Comparison of ENCODE assay signal across 15 cellular contexts in the genomic region with DNA sequence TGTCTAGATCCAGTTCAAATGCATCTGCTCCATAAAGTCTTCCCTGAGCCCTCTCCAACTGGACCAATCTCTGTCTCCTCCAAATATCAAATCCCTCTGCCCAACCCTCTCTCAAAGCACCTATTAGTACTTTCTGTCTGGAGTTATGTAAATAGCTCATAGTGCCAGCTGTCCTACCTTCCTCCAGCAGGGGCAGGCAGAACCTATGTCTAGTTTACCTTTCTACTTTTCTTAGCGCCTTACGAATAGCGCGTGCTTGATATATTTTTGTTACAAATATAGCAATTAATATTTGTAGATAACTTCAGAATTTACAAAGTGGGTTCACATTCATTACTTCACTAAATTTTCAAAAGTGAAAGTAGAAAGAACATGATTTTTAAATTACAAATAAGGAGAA. TPM values are rescaled to one million over a fixed set of nuclear protein-coding genes. Genes with fewer than 3 reads are reported as not detected.
A peak's percentile ranks its signal among the peaks of the same experiment; 100 is the strongest.
DNase-seq lines count a peak whose midpoint lies in the region; ATAC-seq and TF ChIP-seq lines count a peak whose summit lies in the region.
"Had no signal": no experiment of that assay in that cellular context is flagged by ENCODE, and none has a peak within 500 bp of the region (broad histone marks: within the 10 kb centered on the region; RNA-seq: fewer than 3 reads in every experiment).

No MANE protein-coding gene starts in this region.

- H2AFZ ChIP-seq in SK-N-SH (ENCODE audit: low read depth) = no peak overlapping the region

- H3K4me1 Mint-ChIP-seq in natural killer cell treated with Interleukin-12 subunit alpha and Interleukin-12 subunit beta and Interleukin-15 and Interleukin-18, amount 100 ng/mL, for 72 hours (ENCODE audit: low read depth in 2 of 2) = peaks cover 0 to 12% of the 10 kb centered on the region in 2 donors
- H3K4me1 Mint-ChIP-seq: naive B cell had no signal

- H3K36me3 Mint-ChIP-seq in natural killer cell treated with Interleukin-12 subunit alpha and Interleukin-12 subunit beta and Interleukin-15 and Interleukin-18, amount 100 ng/mL, for 72 hours = no peaks in the 10 kb centered on the region
- H3K36me3 Mint-ChIP-seq: naive B cell had no signal

- peak overlapping the region; percentile 9 to 61 for H3K27ac ChIP-seq in right atrium auricular region
- H3K27ac ChIP-seq in SK-N-SH (ENCODE audit: low read depth in 2 of 2, low read length in 1 of 2) = peak overlapping the region; percentile 77 to 99; a peak in 3 of 4 replicates
- H3K27ac ChIP-seq in foreskin keratinocyte = peak overlapping the region; percentile 85
- H3K27ac ChIP-seq in uterus = peak overlapping the region; percentile 62 to 72

- H3K9ac ChIP-seq in SK-N-SH = peak overlapping the region; percentile 74

- H3K27me3 Mint-ChIP-seq in natural killer cell treated with Interleukin-12 subunit alpha and Interleukin-12 subunit beta and Interleukin-15 and Interleukin-18, amount 100 ng/mL, for 72 hours = no peaks in the 10 kb centered on the region

- no peak for TF ChIP-seq POLR2A in uterus (IDR thresholded peaks at IDR 0.05)

- 95% methylated on average over 4 of the region's 4 CpGs for WGBS in SK-N-SH (ENCODE audit: low lambda C conversion rate)

- POLR2A ChIA-PET in SK-N-SH (lab: Yijun Ruan, JAX) = no interaction called here

- no peaks in the 10 kb centered on the region for H4K20me1 ChIP-seq in SK-N-SH (ENCODE audit: insufficient read depth)

- H3K27ac Mint-ChIP-seq in natural killer cell treated with Interleukin-12 subunit alpha and Interleukin-12 subunit beta and Interleukin-15 and Interleukin-18, amount 100 ng/mL, for 72 hours = no peak overlapping the region
- H3K27ac Mint-ChIP-seq: CD4-positive, CD25-positive, alpha-beta regulatory T cell; naive B cell had no signal

- no peak overlapping the region for H3K4me3 Mint-ChIP-seq in natural killer cell treated with Interleukin-12 subunit alpha and Interleukin-12 subunit beta and Interleukin-15 and Interleukin-18, amount 100 ng/mL, for 72 hours
- H3K4me3 Mint-ChIP-seq: CD4-positive, CD25-positive, alpha-beta regulatory T cell; naive B cell had no signal

- DNase-seq in right atrium auricular region (ENCODE audit: low spot score) (no peak), cardiac septum (ENCODE audit: low spot score) (no peak), SK-N-SH (no peak), foreskin keratinocyte (no peak), uterus (no peak), NOMO-1 treated with DMSO at 0.1 percent for 48 hours (lab: John Stamatoyannopoulos, UW; ENCODE audit: unreplicated experiment) (no peak)
- no peak for DNase-seq in natural killer cell treated with Interleukin-12 subunit alpha and Interleukin-12 subunit beta and Interleukin-15 and Interleukin-18, amount 100 ng/mL, for 72 hours (ENCODE audit: low spot score)
- DNase-seq: activated CD4-positive, alpha-beta T cell treated with anti-CD3 and anti-CD28 coated beads for 4 hours; activated naive CD4-positive, alpha-beta T cell; cortex of kidney; naive B cell; NCI-H1694 treated with DMSO at 0.1 percent for 48 hours; SJCRH30 had no signal

- no peaks in the 10 kb centered on the region for H3K9me2 ChIP-seq in SK-N-SH

- peak overlapping the region; percentile 59; the same call in 1 of the 2 replicates for H3K4me2 ChIP-seq in SK-N-SH

- no peaks in the 10 kb centered on the region for H3K36me3 ChIP-seq in right atrium auricular region
- no peaks in the 10 kb centered on the region for H3K36me3 ChIP-seq in SK-N-SH (replicated peaks in 1 of 2; ENCODE audit: control insufficient read depth in 1 of 2, insufficient read depth in 2 of 2, low read length in 1 of 2)
- H3K36me3 ChIP-seq in uterus = no peaks in the 10 kb centered on the region
- H3K36me3 ChIP-seq: SJCRH30 had no signal

- H3K79me2 ChIP-seq in SK-N-SH (ENCODE audit: insufficient read depth) = no peaks in the 10 kb centered on the region

- no peak for TF ChIP-seq EP300 in SK-N-SH (IDR thresholded peaks at IDR 0.05; ENCODE audit: borderline replicate concordance in 1 of 2, low read depth in 1 of 2, low read length in 1 of 2)

- CTCF ChIA-PET in SK-N-SH (lab: Yijun Ruan, JAX) = interaction anchor here (0.9 to 4.9 kb wide), 3 partner anchors 12 to 73 kb away, joined by 3 to 26 read pairs (median 3); no protein-coding TSS in a partner anchor

- H3K4me1 ChIP-seq in right atrium auricular region (peaks cover 0 to 5% of the 10 kb centered on the region in 2 donors), SK-N-SH (ENCODE audit: control insufficient read depth in 1 of 2, insufficient read depth in 2 of 2, low read depth in 1 of 2, low read length in 1 of 2) (peaks cover 0 to 36% of the 10 kb centered on the region in 2 experiments; a peak in 3 of 4 replicates), foreskin keratinocyte (peaks cover 64% of the 10 kb centered on the region), uterus (peaks cover 0 to 10% of the 10 kb centered on the region in 2 donors)

- H3K9me3 Mint-ChIP-seq in natural killer cell treated with Interleukin-12 subunit alpha and Interleukin-12 subunit beta and Interleukin-15 and Interleukin-18, amount 100 ng/mL, for 72 hours = no peaks in the 10 kb centered on the region

- ATAC-seq in foreskin keratinocyte = no peak
- no peak for ATAC-seq in natural killer cell treated with Interleukin-12 subunit alpha and Interleukin-12 subunit beta and Interleukin-15 and Interleukin-18, amount 100 ng/mL, for 72 hours
- ATAC-seq in GM19023 (IDR thresholded peaks at IDR 0.05; ENCODE audit: unreplicated experiment) = no peak

- intact Hi-C loops in cardiac septum (cut with DNase I) (loop anchor here (5.0 kb wide), 1 partner anchor 122 kb away; no protein-coding TSS in a partner anchor), uterus (cut with DNase I; ENCODE audit: low total_unique reads) (no loop called here)

- H3K27me3 ChIP-seq in right atrium auricular region = no peaks in the 10 kb centered on the region
- no peaks in the 10 kb centered on the region for H3K27me3 ChIP-seq in SK-N-SH (ENCODE audit: insufficient read depth)
- H3K27me3 ChIP-seq in foreskin keratinocyte = no peaks in the 10 kb centered on the region
- no peaks in the 10 kb centered on the region for H3K27me3 ChIP-seq in uterus
- H3K27me3 ChIP-seq: SJCRH30 had no signal

- TF ChIP-seq CTCF in right atrium auricular region (IDR thresholded peaks at IDR 0.05) = no peak
- TF ChIP-seq CTCF in SK-N-SH (IDR thresholded peaks at IDR 0.05) = peak; percentile 51
- TF ChIP-seq CTCF in foreskin keratinocyte (conservative IDR thresholded peaks at IDR 0.05) = peak; percentile 51
- no peak for TF ChIP-seq CTCF in uterus (IDR thresholded peaks at IDR 0.05)

- no peak overlapping the region for H3K4me3 ChIP-seq in right atrium auricular region
- H3K4me3 ChIP-seq in SK-N-SH (ENCODE audit: low read depth in 2 of 2, low read length in 1 of 2) = no peak overlapping the region
- no peak overlapping the region for H3K4me3 ChIP-seq in uterus
- H3K4me3 ChIP-seq: SJCRH30 had no signal

- TF ChIP-seq RAD21 in SK-N-SH (IDR thresholded peaks at IDR 0.05; ENCODE audit: low read length) = no peak

- no peaks in the 10 kb centered on the region for H3K9me3 ChIP-seq in right atrium auricular region
- H3K9me3 ChIP-seq in SK-N-SH = no peaks in the 10 kb centered on the region
- no peaks in the 10 kb centered on the region for H3K9me3 ChIP-seq in uterus
- H3K9me3 ChIP-seq: SJCRH30 had no signal

- H3F3A ChIP-seq in SK-N-SH (replicated peaks; ENCODE audit: insufficient read depth) = peaks cover 50% of the 10 kb centered on the region

TF ChIP-seq in SK-N-SH, 30 proteins besides CTCF, POLR2A, EP300 and RAD21 (continues in another document):
- TF ChIP-seq FOSL2 (IDR thresholded peaks at IDR 0.05; ENCODE audit: borderline replicate concordance, low read depth) (no peak), TEAD4 (IDR thresholded peaks at IDR 0.05; ENCODE audit: borderline replicate concordance, insufficient read depth) (no peak), PBX3 (IDR thresholded peaks at IDR 0.05) (no peak), EZH2phosphoT487 (IDR thresholded peaks at IDR 0.05; ENCODE audit: borderline replicate concordance, low read depth) (no peak), POLR2AphosphoS5 (IDR thresholded peaks at IDR 0.05; ENCODE audit: low read depth, low read length) (no peak), MXI1 (IDR thresholded peaks at IDR 0.05; ENCODE audit: low read depth, low read length) (no peak), TCF12 (IDR thresholded peaks at IDR 0.05) (no peak), FOXJ3 (CRISPR knock-in tag; IDR thresholded peaks at IDR 0.05) (no peak), MEF2A (IDR thresholded peaks at IDR 0.05; ENCODE audit: borderline replicate concordance, low read depth) (no peak), RCOR1 (IDR thresholded peaks at IDR 0.05; ENCODE audit: low read length) (no peak), GABPA (IDR thresholded peaks at IDR 0.05; ENCODE audit: low read depth) (no peak), FOXM1 (IDR thresholded peaks at IDR 0.05; ENCODE audit: low read depth) (no peak)
- TF ChIP-seq, protein P1, sequence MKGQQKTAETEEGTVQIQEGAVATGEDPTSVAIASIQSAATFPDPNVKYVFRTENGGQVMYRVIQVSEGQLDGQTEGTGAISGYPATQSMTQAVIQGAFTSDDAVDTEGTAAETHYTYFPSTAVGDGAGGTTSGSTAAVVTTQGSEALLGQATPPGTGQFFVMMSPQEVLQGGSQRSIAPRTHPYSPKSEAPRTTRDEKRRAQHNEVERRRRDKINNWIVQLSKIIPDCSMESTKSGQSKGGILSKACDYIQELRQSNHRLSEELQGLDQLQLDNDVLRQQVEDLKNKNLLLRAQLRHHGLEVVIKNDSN (IDR thresholded peaks at IDR 0.05; ENCODE audit: borderline replicate concordance, low read depth) = no peak

RNA-seq across cellular contexts. Expression of gene CCDC80, which starts 14.0 kb away (rescaled TPM):
- total RNA-seq in right atrium auricular region (100 to 1,000 TPM in 1 of 2 donors, 10 to 100 TPM in 1; 94.4 to 206 TPM), cardiac septum (122 TPM), foreskin keratinocyte (24.5 and 25.0 TPM in 2 replicates), uterus (100 to 1,000 TPM in 2 of 4 donors, 10 to 100 TPM in 2; 29.7 to 207 (median 120) TPM)
- polyA plus RNA-seq in SK-N-SH (2012; rRNA removed) (83.4 and 103 TPM in 2 replicates), foreskin keratinocyte (15.7 and 17.0 TPM in 2 replicates)
- 113 and 151 TPM in 2 replicates for polyA plus RNA-seq in SK-N-SH (2012; cell fraction: cytosol; rRNA removed)
- polyA plus RNA-seq in SK-N-SH (2012; cell fraction: nucleus; rRNA removed) = 90.9 and 120 TPM in 2 replicates
- under 1 TPM in 1 of 2 donors, not detected in 1; 0.28 TPM for total RNA-seq in natural killer cell treated with Interleukin-12 subunit alpha and Interleukin-12 subunit beta and Interleukin-15 and Interleukin-18, amount 100 ng/mL, for 72 hours
- total RNA-seq: CD4-positive, CD25-positive, alpha-beta regulatory T cell had no signal

Comparison
In these comparisons a context has a peak if more than half of its experiments do, and no peak if none do; other contexts are left out.
1. H3K27ac ChIP-seq: peak in every context shown above with its lines; median percentile 88 in SK-N-SH; 85 in foreskin keratinocyte; 67 in uterus; 35 in right atrium auricular region.
2. CTCF ChIP-seq: peak in SK-N-SH (single experiment) and foreskin keratinocyte (single experiment); none in right atrium auricular region (0 of 2) and uterus (0 of 4).
3. RNA of gene CCDC80, which starts 14.0 kb away (total RNA-seq): 94.4 to 206 TPM in right atrium auricular region, 29.7 to 207 TPM in uterus, 122 TPM in cardiac septum (single experiment) and 24.5 to 25.0 TPM in foreskin keratinocyte; 0.28 TPM in natural killer cell treated with Interleukin-12 subunit alpha and Interleukin-12 subunit beta and Interleukin-15 and Interleukin-18, amount 100 ng/mL, for 72 hours; every median in the first group is over 10 times any median in the second.